In the genomic region with DNA sequence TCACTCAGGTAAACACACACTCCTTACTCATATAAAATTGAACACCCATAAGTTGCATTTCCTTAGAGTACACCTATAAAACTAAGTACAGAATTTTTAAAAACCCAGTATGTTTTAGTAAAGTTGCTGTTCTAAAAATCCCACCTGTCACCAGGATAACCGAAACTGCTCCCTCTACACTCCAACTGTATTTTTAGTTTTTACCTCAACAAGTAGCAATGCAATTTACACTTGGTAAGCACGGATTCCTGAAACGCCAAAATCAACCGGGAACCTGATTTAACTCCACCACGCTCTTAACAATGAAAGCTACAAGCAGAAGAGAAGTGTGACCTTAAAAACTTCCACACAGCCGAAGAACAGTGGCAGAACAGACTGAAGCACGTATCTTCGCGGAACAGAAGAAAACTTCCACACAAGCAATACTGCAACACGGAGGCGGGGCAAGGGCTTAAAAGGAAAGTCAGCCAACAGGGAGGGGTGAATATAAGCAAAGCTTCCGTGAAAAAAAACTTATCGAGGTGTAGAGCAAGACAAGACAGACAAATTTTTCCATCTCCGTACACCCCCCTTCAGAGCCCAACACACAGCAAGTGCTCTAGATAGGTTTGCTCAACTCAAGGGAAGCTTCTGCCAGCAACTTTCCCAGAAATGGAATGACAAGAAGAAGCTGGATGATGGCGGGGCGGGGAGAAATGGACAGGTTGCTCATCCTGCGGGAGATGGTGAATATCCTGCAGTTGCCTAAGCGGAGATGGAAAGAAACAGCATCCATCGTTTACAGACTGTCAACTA, we compare ENCODE assay signal across 1 cellular context.
TF ChIP-seq lines count a peak whose summit lies in the region.

No MANE protein-coding gene starts in this region.

TF ChIP-seq in A549, 52 proteins besides CTCF, POLR2A, EP300 and RAD21 (continued from another document):
- TF ChIP-seq, protein P1, sequence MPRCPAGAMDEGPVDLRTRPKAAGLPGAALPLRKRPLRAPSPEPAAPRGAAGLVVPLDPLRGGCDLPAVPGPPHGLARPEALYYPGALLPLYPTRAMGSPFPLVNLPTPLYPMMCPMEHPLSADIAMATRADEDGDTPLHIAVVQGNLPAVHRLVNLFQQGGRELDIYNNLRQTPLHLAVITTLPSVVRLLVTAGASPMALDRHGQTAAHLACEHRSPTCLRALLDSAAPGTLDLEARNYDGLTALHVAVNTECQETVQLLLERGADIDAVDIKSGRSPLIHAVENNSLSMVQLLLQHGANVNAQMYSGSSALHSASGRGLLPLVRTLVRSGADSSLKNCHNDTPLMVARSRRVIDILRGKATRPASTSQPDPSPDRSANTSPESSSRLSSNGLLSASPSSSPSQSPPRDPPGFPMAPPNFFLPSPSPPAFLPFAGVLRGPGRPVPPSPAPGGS (IDR thresholded peaks at IDR 0.05), result no peak
